Comparison of ENCODE assay signal across 34 cellular contexts in genomic region chr18:72648079-72648478, GRCh38.
"Had no signal": no experiment of that assay in that cellular context is flagged by ENCODE, and none has a peak within 500 bp of the region (broad histone marks: within the 10 kb centered on the region; RNA-seq: fewer than 3 reads in every experiment).

No MANE protein-coding gene starts in this region.

- H3K36me3 ChIP-seq: MG63 had no signal

- H3K27me3 ChIP-seq: MG63 had no signal

- H3K9me3 ChIP-seq: MG63 had no signal

- H3K4me3 ChIP-seq: MG63 had no signal

- DNase-seq: Karpas-422, Kasumi-1, MG63, MM.1S, MV-4-11, NCI-H1048, NCI-H1092, NCI-H1092 treated with DMSO at 0.1 percent for 48 hours, NCI-H1105, NCI-H1105 treated with DMSO at 0.1 percent for 48 hours, NCI-H1417, NCI-H1417 treated with DMSO at 0.1 percent for 48 hours, NCI-H1436, NCI-H1436 treated with DMSO at 0.1 percent for 48 hours, NCI-H146, NCI-H1694, NCI-H1694 treated with DMSO at 0.1 percent for 48 hours, NCI-H187, NCI-H187 treated with DMSO at 0.1 percent for 48 hours, NCI-H1930, NCI-H2029, NCI-H2029 treated with DMSO at 0.1 percent for 48 hours, NCI-H2081, NCI-H2081 treated with DMSO at 0.1 percent for 48 hours, NCI-H2107, NCI-H2171, NCI-H2171 treated with DMSO at 0.1 percent for 48 hours, NCI-H2227 treated with DMSO at 0.1 percent for 48 hours, NCI-H226, NCI-H345, NCI-H446, NCI-H446 treated with DMSO at 0.1 percent for 48 hours, NCI-H510A, NCI-H510A treated with DMSO at 0.1 percent for 48 hours had no signal
